ENCODE assay signal across 9 cellular contexts in genomic region chr20:35449855-35450254, GRCh38. TPM values are rescaled to one million over a fixed set of nuclear protein-coding genes. Genes with fewer than 3 reads are reported as not detected.
"Had no signal": no experiment of that assay in that cellular context is flagged by ENCODE, and none has a peak within 500 bp of the region (broad histone marks: within the 10 kb centered on the region; RNA-seq: fewer than 3 reads in every experiment).

No MANE protein-coding gene starts in this region.

RNA-seq across cellular contexts. Expression of gene GDF5, which starts 11.8 kb away (rescaled TPM):
- total RNA-seq: activated naive CD4-positive, alpha-beta T cell treated with anti-CD3 and anti-CD28 coated beads for 36 hours; activated naive CD8-positive, alpha-beta T cell treated with anti-CD3 and anti-CD28 coated beads for 36 hours; activated naive CD8-positive, alpha-beta T cell treated with anti-CD3 and anti-CD28 coated beads, Interleukin-2, amount 10 ng/mL, durations not matched to agents 7 days and 5 days; activated T-cell treated with anti-CD3 and anti-CD28 coated beads, Interleukin-2, amount 50 U/mL, for 4 hours; activated T-cell treated with anti-CD3 and anti-CD28 coated beads, Interleukin-2, amount 50 U/mL, for 72 hours; activated T-helper 1 cell treated with anti-CD3 and anti-CD28 coated beads, Interleukin-12 subunit alpha, Interleukin-12 subunit beta, Interleukin-2, Interleukin-4 antibody, amounts not matched to agents 30 ng/mL and 10 ng/mL and 1 ng/mL, durations not matched to agents 14 hours and 24 hours and 36 hours; activated T-helper 17 cell treated with anti-CD3 and anti-CD28 coated beads, Interleukin-2, amount 50 U/mL, for 72 hours; activated T-helper 2 cell treated with anti-CD3 and anti-CD28 coated beads, Interferon-gamma antibody, Interleukin-2, Interleukin-4, amounts not matched to agents 10 μg/mL and 5 μg/mL and 100 μg/mL, durations not matched to agents 14 hours and 24 hours and 36 hours; cardiac septum had no signal
